In genomic region chr5:131256507-131256823, GRCh38 we compare ENCODE assay signal across 15 cellular contexts. TPM values are rescaled to one million over a fixed set of nuclear protein-coding genes. Genes with fewer than 3 reads are reported as not detected.
A peak's percentile ranks its signal among the peaks of the same experiment; 100 is the strongest.
DNase-seq lines count a peak whose midpoint lies in the region; ATAC-seq and TF ChIP-seq lines count a peak whose summit lies in the region.
"Had no signal": no experiment of that assay in that cellular context is flagged by ENCODE, and none has a peak within 500 bp of the region (broad histone marks: within the 10 kb centered on the region; RNA-seq: fewer than 3 reads in every experiment).

No MANE protein-coding gene starts in this region.

- no peaks in the 10 kb centered on the region for H3K9me2 ChIP-seq in HCT116 (ENCODE audit: insufficient read depth)

- TF ChIP-seq CTCF in HCT116 (IDR thresholded peaks at IDR 0.05 in 2 of 3, conservative IDR thresholded peaks at IDR 0.05 in 1 of 3; ENCODE audit: borderline replicate concordance in 1 of 3, insufficient read depth in 1 of 3, low read depth in 2 of 3, low read length in 2 of 3), result no peak
- no peak for TF ChIP-seq CTCF in thyroid gland (IDR thresholded peaks at IDR 0.05)
- no peak for TF ChIP-seq CTCF in adrenal gland (IDR thresholded peaks at IDR 0.05)

- DNase-seq in CD4-positive, CD25-positive, alpha-beta regulatory T cell, result no peak
- DNase-seq in HCT116 (ENCODE audit: low read depth, low spot score), result no peak
- no peak for DNase-seq in activated naive CD4-positive, alpha-beta T cell treated with anti-CD3 and anti-CD28 coated beads, Interleukin-2, amount 50 U/mL, for 72 hours (ENCODE audit: low spot score in 2 of 2)
- no peak for DNase-seq in naive thymus-derived CD8-positive, alpha-beta T cell
- no peak for DNase-seq in glomerular visceral epithelial cell (ENCODE audit: extremely low spot score)
- DNase-seq in thyroid gland, result no peak
- no peak for DNase-seq in adrenal gland
- DNase-seq: effector CD8-positive, alpha-beta T cell; mesendoderm; MG63; NCI-H2081 treated with DMSO at 0.1 percent for 48 hours; posterior cingulate gyrus; Right ventricle myocardium superior had no signal

- H3K4me1 Mint-ChIP-seq in CD4-positive, CD25-positive, alpha-beta regulatory T cell, result peaks cover 28 to 83% (median 51%) of the 10 kb centered on the region in 4 donors
- H3K4me1 Mint-ChIP-seq in naive thymus-derived CD8-positive, alpha-beta T cell, result peaks cover 26 to 89% (median 75%) of the 10 kb centered on the region in 4 donors

- ATAC-seq in CD4-positive, CD25-positive, alpha-beta regulatory T cell (ENCODE audit: low read depth in 2 of 2), result no peak
- ATAC-seq in HCT116, result no peak
- ATAC-seq in activated naive CD4-positive, alpha-beta T cell treated with anti-CD3 and anti-CD28 coated beads, Interleukin-2, amount 50 U/mL, for 72 hours, result no peak
- ATAC-seq in naive thymus-derived CD8-positive, alpha-beta T cell, result no peak
- no peak for ATAC-seq in HG03095 (IDR thresholded peaks at IDR 0.05; ENCODE audit: unreplicated experiment)

- H3K9ac ChIP-seq in HCT116 (ENCODE audit: low read length), result no peak overlapping the region

- peak overlapping the region; percentile 90 to 96 (median 95) for H3K27ac Mint-ChIP-seq in CD4-positive, CD25-positive, alpha-beta regulatory T cell
- H3K27ac Mint-ChIP-seq in activated naive CD4-positive, alpha-beta T cell treated with anti-CD3 and anti-CD28 coated beads, Interleukin-2, amount 50 U/mL, for 72 hours, result peak overlapping the region; percentile 69 to 88
- H3K27ac Mint-ChIP-seq in naive thymus-derived CD8-positive, alpha-beta T cell, result peak overlapping the region; percentile 46 to 94 (median 92)
- H3K27ac Mint-ChIP-seq: brain had no signal

- H3K27me3 Mint-ChIP-seq in CD4-positive, CD25-positive, alpha-beta regulatory T cell, result peaks cover 4% of the 10 kb centered on the region
- H3K27me3 Mint-ChIP-seq in naive thymus-derived CD8-positive, alpha-beta T cell, result no peaks in the 10 kb centered on the region

- H3K4me2 ChIP-seq in HCT116 (ENCODE audit: low read length), result peak overlapping the region; percentile 6; the same call in 1 of the 2 replicates

- 85 to 92% methylated on average over 2 of the region's 2 CpGs for WGBS in thyroid gland, 2 donors
- 80 to 92% (median 87%) methylated on average over 2 of the region's 2 CpGs for WGBS in adrenal gland, 4 donors

- CTCF ChIA-PET in HCT116 (lab: Charles Lee), result no interaction called here

- TF ChIP-seq RAD21 in HCT116 (IDR thresholded peaks at IDR 0.05; ENCODE audit: low read depth), result no peak

- H3K4me3 Mint-ChIP-seq in CD4-positive, CD25-positive, alpha-beta regulatory T cell, result peak overlapping the region; percentile 68 to 85 (median 76)
- H3K4me3 Mint-ChIP-seq in naive thymus-derived CD8-positive, alpha-beta T cell, result peak overlapping the region; percentile 65 to 85 (median 76)
- H3K4me3 Mint-ChIP-seq: brain had no signal

- no peak overlapping the region for H2AFZ ChIP-seq in HCT116 (ENCODE audit: low read depth, low read length, poor library complexity, severe bottlenecking)

- H3K9me3 ChIP-seq in CD4-positive, CD25-positive, alpha-beta regulatory T cell (ENCODE audit: control insufficient read depth in 2 of 2, low read length in 2 of 2), result no peaks in the 10 kb centered on the region
- H3K9me3 ChIP-seq in HCT116 (ENCODE audit: control insufficient read depth in 1 of 2, insufficient read depth in 1 of 2, low read depth in 1 of 2, low read length in 2 of 2) (no peaks in the 10 kb centered on the region), thyroid gland (no peaks in the 10 kb centered on the region), adrenal gland (replicated peaks in 1 of 3) (no peaks in the 10 kb centered on the region)
- H3K9me3 ChIP-seq: MG63 had no signal

- peaks cover 10% of the 10 kb centered on the region for H3K36me3 ChIP-seq in CD4-positive, CD25-positive, alpha-beta regulatory T cell (ENCODE audit: control insufficient read depth, insufficient read depth, low read length)
- H3K36me3 ChIP-seq in HCT116 (ENCODE audit: control insufficient read depth in 1 of 2, insufficient read depth in 2 of 2, low read length in 2 of 2) (no peaks in the 10 kb centered on the region), thyroid gland (no peaks in the 10 kb centered on the region), adrenal gland (replicated peaks in 1 of 2) (no peaks in the 10 kb centered on the region)
- H3K36me3 ChIP-seq: MG63 had no signal

- intact Hi-C loops in HCT116 (cut with micrococcal nuclease), result no loop called here
- intact Hi-C loops in thyroid gland (cut with DNase I), result no loop called here
- intact Hi-C loops in adrenal gland (cut with DNase I), result loop anchor here (10.0 kb wide), 1 partner anchor 92 kb away; the partner anchor contains the start of gene HINT1 (in 2 of the 2)

- no TSS peak for BruUV-seq in HCT116 (replicated peaks; lab: Mats Ljungman, UMichigan)

- RAD21 ChIA-PET in HCT116 (lab: Charles Lee; ENCODE audit: low non-redundant PET in 1 of 2, low total read pairs in 2 of 2, uncharacterized antibody in 2 of 2, unreplicated experiment in 2 of 2), result no interaction called here

- H3K4me1 ChIP-seq in CD4-positive, CD25-positive, alpha-beta regulatory T cell (ENCODE audit: control insufficient read depth, insufficient read depth, low read length, poor library complexity, severe bottlenecking), result peaks cover 90% of the 10 kb centered on the region
- H3K4me1 ChIP-seq in HCT116 (ENCODE audit: control insufficient read depth in 1 of 2, insufficient read depth in 2 of 2, low read length in 2 of 2) (peaks cover 18 to 34% of the 10 kb centered on the region in 2 experiments), thyroid gland (peaks cover 0 to 11% of the 10 kb centered on the region in 2 donors), adrenal gland (replicated peaks in 1 of 2) (no peaks in the 10 kb centered on the region)

- H3K4me3 ChIP-seq in CD4-positive, CD25-positive, alpha-beta regulatory T cell (ENCODE audit: low read depth, low read length), result peak overlapping the region; percentile 100
- H3K4me3 ChIP-seq in HCT116 (replicated peaks in 1 of 2; ENCODE audit: low read depth in 1 of 2, low read length in 2 of 2) (no peak overlapping the region), thyroid gland (replicated peaks in 1 of 3) (no peak overlapping the region), adrenal gland (no peak overlapping the region)
- H3K4me3 ChIP-seq: MG63 had no signal

- peaks cover 4% of the 10 kb centered on the region for H3K36me3 Mint-ChIP-seq in CD4-positive, CD25-positive, alpha-beta regulatory T cell
- H3K36me3 Mint-ChIP-seq in activated naive CD4-positive, alpha-beta T cell treated with anti-CD3 and anti-CD28 coated beads, Interleukin-2, amount 50 U/mL, for 72 hours, result peaks cover 10 to 24% of the 10 kb centered on the region in 2 donors
- peaks cover 0 to 22% (median 11%) of the 10 kb centered on the region in 3 donors for H3K36me3 Mint-ChIP-seq in naive thymus-derived CD8-positive, alpha-beta T cell
- H3K36me3 Mint-ChIP-seq: brain had no signal

- POLR2A ChIA-PET in HCT116 (lab: Charles Lee), result no interaction called here
- POLR2A ChIA-PET in naive thymus-derived CD8-positive, alpha-beta T cell (lab: Charles Lee), result interaction anchor here (0.9 to 8.5 kb wide), 4 partner anchors 7 to 126 kb away, joined by 3 to 159 read pairs (median 5); partner anchors contain the start of gene CDC42SE2

- no peaks in the 10 kb centered on the region for H4K20me1 ChIP-seq in HCT116 (ENCODE audit: insufficient read depth)

- peak overlapping the region; percentile 86 for H3K27ac ChIP-seq in CD4-positive, CD25-positive, alpha-beta regulatory T cell (ENCODE audit: insufficient read depth, low read length, poor library complexity, severe bottlenecking)
- no peak overlapping the region for H3K27ac ChIP-seq in HCT116 (ENCODE audit: low read depth, low read length)
- H3K27ac ChIP-seq in thyroid gland, result no peak overlapping the region
- H3K27ac ChIP-seq in adrenal gland, result peak overlapping the region in 1 of 5 donors; percentile 61

- no peaks in the 10 kb centered on the region for H3K79me2 ChIP-seq in HCT116 (ENCODE audit: insufficient read depth, low read length)

- no peaks in the 10 kb centered on the region for H3K9me3 Mint-ChIP-seq in CD4-positive, CD25-positive, alpha-beta regulatory T cell
- H3K9me3 Mint-ChIP-seq in activated naive CD4-positive, alpha-beta T cell treated with anti-CD3 and anti-CD28 coated beads, Interleukin-2, amount 50 U/mL, for 72 hours, result peaks cover 0 to 3% of the 10 kb centered on the region in 2 donors
- no peaks in the 10 kb centered on the region for H3K9me3 Mint-ChIP-seq in naive thymus-derived CD8-positive, alpha-beta T cell
- H3K9me3 Mint-ChIP-seq: brain had no signal

- TF ChIP-seq POLR2A in HCT116 (IDR thresholded peaks at IDR 0.05; ENCODE audit: borderline replicate concordance, extremely low read depth, insufficient read depth, insufficient read length), result no peak
- TF ChIP-seq POLR2A in thyroid gland (IDR thresholded peaks at IDR 0.05), result no peak
- TF ChIP-seq POLR2A in adrenal gland (IDR thresholded peaks at IDR 0.05), result no peak

- no peaks in the 10 kb centered on the region for H3K27me3 ChIP-seq in CD4-positive, CD25-positive, alpha-beta regulatory T cell (ENCODE audit: control insufficient read depth, insufficient read depth, low read length)
- H3K27me3 ChIP-seq in HCT116 (ENCODE audit: insufficient read depth, low read length), result no peaks in the 10 kb centered on the region
- H3K27me3 ChIP-seq in thyroid gland, result no peaks in the 10 kb centered on the region
- H3K27me3 ChIP-seq in adrenal gland, result no peaks in the 10 kb centered on the region
- H3K27me3 ChIP-seq: MG63 had no signal

TF ChIP-seq in HCT116, 20 proteins besides CTCF, POLR2A, EP300 and RAD21 (continues in another document):
- TF ChIP-seq FOSL1 (IDR thresholded peaks at IDR 0.05; ENCODE audit: low read depth) (no peak), SRF (IDR thresholded peaks at IDR 0.05; ENCODE audit: low read depth) (no peak), ELF1 (IDR thresholded peaks at IDR 0.05; ENCODE audit: borderline replicate concordance, low read depth) (no peak), ZFX (IDR thresholded peaks at IDR 0.05) (no peak), ATF3 (IDR thresholded peaks at IDR 0.05) (no peak), YY1 (IDR thresholded peaks at IDR 0.05; ENCODE audit: extremely low read depth, insufficient replicate concordance, low read depth, low read length) (no peak)

RNA-seq across cellular contexts. Expression of gene CDC42SE2, which starts 7.4 kb away (rescaled TPM):
- 241 TPM for total RNA-seq in CD4-positive, CD25-positive, alpha-beta regulatory T cell
- polyA plus RNA-seq in CD4-positive, CD25-positive, alpha-beta regulatory T cell, result 100 to 1,000 TPM; 351 to 429 (median 379) TPM
- 27.0 TPM for total RNA-seq in HCT116 (2021; ENCODE audit: unreplicated experiment)
- polyA plus RNA-seq in HCT116 (2012), result 12.9 and 13.6 TPM in 2 replicates
- 100 to 1,000 TPM in 1 of 2 donors, 10 to 100 TPM in 1; 84.6 to 102 TPM for total RNA-seq in activated naive CD4-positive, alpha-beta T cell treated with anti-CD3 and anti-CD28 coated beads, Interleukin-2, amount 50 U/mL, for 72 hours
- 100 to 1,000 TPM; 313 to 326 TPM for total RNA-seq in naive thymus-derived CD8-positive, alpha-beta T cell
- polyA plus RNA-seq in naive thymus-derived CD8-positive, alpha-beta T cell, result 100 to 1,000 TPM; 423 to 544 (median 480) TPM
- total RNA-seq in thyroid gland, result 10 to 100 TPM; 74.9 to 92.5 (median 83.8) TPM
- 10 to 100 TPM; 16.4 to 26.7 (median 19.2) TPM for total RNA-seq in adrenal gland
- polyA plus RNA-seq in adrenal gland, result 10 to 100 TPM in 1 of 3 donors, 1 to 10 TPM in 2; 5.1 to 21.4 (median 8.2) TPM

Comparison
In these comparisons a context has a peak if more than half of its experiments do, and no peak if none do; other contexts are left out.
1. intact Hi-C loops: an anchor here in adrenal gland (10.0 kb wide); none called in HCT116 and thyroid gland.